8 cellular contexts compared by ENCODE assay signal in genomic region chr6:89297695-89298351, GRCh38. TPM values are rescaled to one million over a fixed set of nuclear protein-coding genes. Genes with fewer than 3 reads are reported as not detected.
DNase-seq lines count a peak whose midpoint lies in the region; FAIRE-seq and TF ChIP-seq lines count a peak whose summit lies in the region.

No MANE protein-coding gene starts in this region.

- peaks cover 11% of the 10 kb centered on the region for H3K9me3 Mint-ChIP-seq in nephron progenitor cell

- intact Hi-C loops in transverse colon (cut with DNase I; ENCODE audit: low total_unique reads) = no loop called here

- peak; percentile 92 for FAIRE-seq in H54 (lab: Jason Lieb, UNC)

- no peaks in the 10 kb centered on the region for H3K9me3 ChIP-seq in transverse colon

- TF ChIP-seq CTCF in GM06990 (IDR thresholded peaks at IDR 0.05; ENCODE audit: insufficient read depth, low read length, poor library complexity, severe bottlenecking) (no peak), choroid plexus epithelial cell (conservative IDR thresholded peaks at IDR 0.05; ENCODE audit: low read depth, low read length) (no peak), nephron progenitor cell (IDR thresholded peaks at IDR 0.05) (no peak), transverse colon (IDR thresholded peaks at IDR 0.05) (no peak)

- H3K36me3 ChIP-seq in GM06990 (ENCODE audit: control insufficient read depth, insufficient read depth, low read length) (no peaks in the 10 kb centered on the region; the same call in 1 of the 2 replicates), transverse colon (no peaks in the 10 kb centered on the region)

- H3K27ac Mint-ChIP-seq in nephron progenitor cell = peak overlapping the region; percentile 75

- H3K27me3 ChIP-seq in GM06990 (replicated peaks; ENCODE audit: control insufficient read depth, insufficient read depth, low read length) (no peaks in the 10 kb centered on the region), transverse colon (no peaks in the 10 kb centered on the region)

- in situ Hi-C loops in transverse colon (cut with MboI; ENCODE audit: low pct_ligation_motif_present in 1 of 4, low pct_unique_long_range_greater_than_20kb in 1 of 4, low sequenced_read_pairs in 3 of 4) = no loop called here

- WGBS in transverse colon (ENCODE audit: low coverage in 1 of 2), 2 donors = 48 to 68% methylated on average over 4 to 12 of the region's 12 CpGs

- DNase-seq in GM06990 (ENCODE audit: extremely low read depth, insufficient read length) (peak; percentile 77), H54 (ENCODE audit: insufficient read length, low spot score) (peak; percentile 65), LoVo (ENCODE audit: low spot score) (peak; percentile 94), choroid plexus epithelial cell (ENCODE audit: low read depth) (peak; percentile 96), nephron progenitor cell (no peak), transverse colon (peak; percentile 52), NK-92 (lab: John Stamatoyannopoulos, UW; ENCODE audit: unreplicated experiment) (no peak)
- DNase-seq in activated CD4-positive, CD25-positive, alpha-beta regulatory T cell (lab: John Stamatoyannopoulos, UW) = peak; percentile 6 to 27 (median 16)

- H3K4me1 Mint-ChIP-seq in nephron progenitor cell = peaks cover 24% of the 10 kb centered on the region

- peaks cover 4% of the 10 kb centered on the region for H3K27me3 Mint-ChIP-seq in nephron progenitor cell (ENCODE audit: low read depth, poor library complexity)

- TF ChIP-seq EP300 in transverse colon (IDR thresholded peaks at IDR 0.05; ENCODE audit: low read depth) = no peak

- H3K4me1 ChIP-seq in transverse colon = peaks cover 0 to 8% (median 4%) of the 10 kb centered on the region in 4 donors

- peak overlapping the region; percentile 43 for H3K4me3 ChIP-seq in GM06990 (replicated peaks; ENCODE audit: low read depth, low read length)
- H3K4me3 ChIP-seq in choroid plexus epithelial cell (ENCODE audit: low read depth, low read length) = no peak overlapping the region
- no peak overlapping the region for H3K4me3 ChIP-seq in transverse colon

- H3K4me3 Mint-ChIP-seq in nephron progenitor cell = no peak overlapping the region

- no peak for TF ChIP-seq POLR2A in H54 (IDR thresholded peaks at IDR 0.05; ENCODE audit: low read depth, low read length)
- TF ChIP-seq POLR2A in transverse colon (IDR thresholded peaks at IDR 0.05) = no peak

- H3K36me3 Mint-ChIP-seq in nephron progenitor cell (ENCODE audit: low read depth) = no peaks in the 10 kb centered on the region

- H3K27ac ChIP-seq in transverse colon = peak overlapping the region in 2 of 4 donors; percentile 3 to 30

RNA-seq across cellular contexts. Expression of gene GABRR2, which starts 17.3 kb away (rescaled TPM):
- 1 to 10 TPM in 3 of 4 donors, not detected in 1; 1.1 to 4.3 (median 1.2) TPM for total RNA-seq in transverse colon

RNA-seq across cellular contexts. Expression of gene UBE2J1, which starts 54.7 kb away (rescaled TPM):
- total RNA-seq in transverse colon = 10 to 100 TPM; 27.3 to 52.9 (median 38.2) TPM

Comparison
In these comparisons a context has a peak if more than half of its experiments do, and no peak if none do; other contexts are left out.
1. DNase-seq: peak in GM06990 (single experiment), H54 (single experiment), LoVo (single experiment), activated CD4-positive, CD25-positive, alpha-beta regulatory T cell (4 of 4), choroid plexus epithelial cell (single experiment) and transverse colon (single experiment); none in nephron progenitor cell (single experiment) and NK-92 (single experiment).